Comparison of ENCODE assay signal across 28 cellular contexts in genomic region chr11:78583889-78584288, GRCh38.
"Had no signal": no experiment of that assay in that cellular context is flagged by ENCODE, and none has a peak within 500 bp of the region (broad histone marks: within the 10 kb centered on the region; RNA-seq: fewer than 3 reads in every experiment).

No MANE protein-coding gene starts in this region.

- H3K4me1 ChIP-seq: adrenal gland, lower lobe of right lung, pancreas, psoas muscle, right atrium auricular region, vagina had no signal

- H3K27me3 Mint-ChIP-seq: type B pancreatic cell had no signal

- H3K4me3 Mint-ChIP-seq: activated T-helper 17 cell treated with anti-CD3 and anti-CD28 coated beads, Interleukin-2, amount 50 U/mL, for 72 hours; immature natural killer cell; nephron progenitor cell; type B pancreatic cell had no signal

- DNase-seq: activated CD4-positive, CD25-positive, alpha-beta regulatory T cell treated with anti-CD3 and anti-CD28 coated beads, Interleukin-2, amount 50 U/mL, for 72 hours; activated T-cell treated with anti-CD3 and anti-CD28 coated beads, Interleukin-2, amount 50 U/mL, for 1 hour; adrenal gland; central memory CD4-positive, alpha-beta T cell; dermis blood vessel endothelial cell; effector CD8-positive, alpha-beta T cell; foreskin melanocyte; glutamatergic neuron; immature natural killer cell; lower lobe of right lung; mesendoderm; mucosa of descending colon; nephron progenitor cell; pancreas; psoas muscle; stimulated activated CD4-positive, alpha-beta T cell treated with anti-CD3 and anti-CD28 coated beads, Interleukin-4, amount 100 ng/mL, for 24 hours; stimulated activated naive CD4-positive, alpha-beta T cell treated with Interleukin-2 at 50 U/mL for 16 hours had no signal

- H3K27ac Mint-ChIP-seq: activated naive CD4-positive, alpha-beta T cell treated with anti-CD3 and anti-CD28 coated beads, Interleukin-2, amount 50 U/mL, for 72 hours; activated T-helper 17 cell treated with anti-CD3 and anti-CD28 coated beads, Interleukin-2, amount 50 U/mL, for 72 hours; immature natural killer cell; nephron progenitor cell; type B pancreatic cell had no signal

- H3K4me1 Mint-ChIP-seq: activated T-helper 17 cell treated with anti-CD3 and anti-CD28 coated beads, Interleukin-2, amount 50 U/mL, for 72 hours; immature natural killer cell; nephron progenitor cell had no signal

- H3K9me3 ChIP-seq: pancreas had no signal

- H3K36me3 ChIP-seq: adrenal gland, lower lobe of right lung, pancreas, right atrium auricular region, thoracic aorta, vagina had no signal

- H3K27ac ChIP-seq: adrenal gland, hepatocyte, lower lobe of right lung, pancreas, psoas muscle, right atrium auricular region, thoracic aorta, vagina, VCaP had no signal

- H3K4me3 ChIP-seq: adrenal gland, hepatocyte, lower lobe of right lung, mucosa of descending colon, pancreas, psoas muscle, right atrium auricular region, thoracic aorta, vagina had no signal

- FAIRE-seq: astrocyte, pancreas had no signal

- H3K36me3 Mint-ChIP-seq: type B pancreatic cell had no signal

- ATAC-seq: activated naive CD4-positive, alpha-beta T cell treated with anti-CD3 and anti-CD28 coated beads, Interleukin-2, amount 50 U/mL, for 72 hours; activated T-helper 17 cell treated with anti-CD3 and anti-CD28 coated beads, Interleukin-2, amount 50 U/mL, for 72 hours; esophagus mucosa; left lobe of liver; lower lobe of right lung; mucosa of descending colon; pancreas; psoas muscle had no signal
